In genomic region chr16:68406458-68407041, GRCh38 we compare ENCODE assay signal across 11 cellular contexts. TPM values are rescaled to one million over a fixed set of nuclear protein-coding genes. Genes with fewer than 3 reads are reported as not detected.
DNase-seq lines count a peak whose midpoint lies in the region.
"Had no signal": no experiment of that assay in that cellular context is flagged by ENCODE, and none has a peak within 500 bp of the region (broad histone marks: within the 10 kb centered on the region; RNA-seq: fewer than 3 reads in every experiment).

No MANE protein-coding gene starts in this region.

- peak overlapping the region; percentile 38 for H3K27ac ChIP-seq in substantia nigra (ENCODE audit: low read depth, low read length, poor library complexity, severe bottlenecking)

- DNase-seq in DMS 273 (lab: John Stamatoyannopoulos, UW; ENCODE audit: unreplicated experiment) (peak; percentile 59), DMS 273 treated with DMSO at 0.1 percent for 48 hours (lab: John Stamatoyannopoulos, UW) (no peak), RPMI7951 (ENCODE audit: low read depth) (peak; percentile 32), iris pigment epithelial cell (ENCODE audit: low read depth) (peak; percentile 52), substantia nigra (lab: John Stamatoyannopoulos, UW) (no peak), MV-4-11 (lab: John Stamatoyannopoulos, UW) (no peak), HCEC 1CT (no peak)
- DNase-seq in activated T-cell treated with anti-CD3 and anti-CD28 coated beads, Interleukin-2, amount 50 U/mL, for 1 hour: no peak
- DNase-seq: 8988T; mammary epithelial cell; stimulated activated CD4-positive, alpha-beta T cell treated with anti-CD3 and anti-CD28 coated beads, Interleukin-2, amount 100 ng/mL, for 48 hours had no signal

RNA-seq across cellular contexts. Expression of gene SMPD3, which starts 41.8 kb away (rescaled TPM):
- 0.12 TPM in 1 of 2 replicates, not detected in the other for total RNA-seq in RPMI7951 (2014; rRNA removed; shearing (Covaris generic))
- total RNA-seq: mammary epithelial cell had no signal

Comparison
In these comparisons a context has a peak if more than half of its experiments do, and no peak if none do; other contexts are left out.
1. DNase-seq: peak in DMS 273 (single experiment), RPMI7951 (single experiment) and iris pigment epithelial cell (single experiment); none in DMS 273 treated with DMSO at 0.1 percent for 48 hours (single experiment), substantia nigra (0 of 49), activated T-cell treated with anti-CD3 and anti-CD28 coated beads, Interleukin-2, amount 50 U/mL, for 1 hour (single experiment), MV-4-11 (single experiment) and HCEC 1CT (single experiment).